20 cellular contexts compared by ENCODE assay signal in the genomic region with DNA sequence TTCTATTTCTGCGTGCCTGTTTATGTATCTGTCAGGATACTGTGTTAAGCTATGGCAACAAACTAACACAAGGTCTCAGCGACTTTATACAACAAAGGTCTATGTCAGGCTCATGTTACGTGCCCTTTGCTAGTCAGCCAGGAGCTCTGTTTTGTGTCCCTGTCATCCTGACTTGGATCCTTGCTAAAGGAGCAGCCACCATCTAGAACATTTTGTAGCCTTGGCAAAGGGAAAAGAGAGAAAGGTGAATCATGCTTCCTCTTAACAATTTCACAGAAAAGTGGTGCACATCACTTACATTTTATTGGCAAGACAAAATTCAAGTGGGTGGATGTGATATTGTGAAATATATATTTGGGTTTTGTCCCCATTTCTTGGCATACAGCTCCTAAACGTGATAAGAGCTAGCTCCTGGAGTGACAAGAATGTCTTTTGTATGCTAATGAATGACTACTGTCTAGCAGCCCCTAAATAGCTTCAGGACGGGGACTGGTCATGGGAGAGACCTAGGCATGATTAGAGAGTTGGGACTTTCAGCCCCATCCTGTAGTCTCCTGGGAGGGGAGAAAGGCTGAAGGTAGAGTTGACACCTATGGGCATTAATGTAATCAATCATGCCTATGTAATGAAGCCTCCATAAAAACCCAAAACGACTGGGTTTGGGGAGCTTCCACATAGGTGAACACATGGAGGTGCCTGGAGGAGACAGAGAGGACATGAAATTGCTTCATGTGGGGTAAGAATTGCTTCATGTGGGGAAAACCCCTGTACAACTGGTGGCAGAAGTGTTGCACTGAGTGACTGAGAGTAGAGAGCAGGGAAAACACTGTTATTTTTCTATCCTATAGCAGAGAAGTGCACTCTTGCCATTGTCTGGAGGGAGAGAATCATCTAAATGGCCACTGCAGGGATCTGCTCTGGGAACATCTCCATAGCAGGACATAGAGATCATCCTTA. TPM values are rescaled to one million over a fixed set of nuclear protein-coding genes. Genes with fewer than 3 reads are reported as not detected.
DNase-seq lines count a peak whose midpoint lies in the region; ATAC-seq, FAIRE-seq and TF ChIP-seq lines count a peak whose summit lies in the region.
"Had no signal": no experiment of that assay in that cellular context is flagged by ENCODE, and none has a peak within 500 bp of the region (broad histone marks: within the 10 kb centered on the region; RNA-seq: fewer than 3 reads in every experiment).

No MANE protein-coding gene starts in this region.

- DNase-seq in Ammon's horn (ENCODE audit: low spot score), result peak; percentile 11
- DNase-seq in K562 (ENCODE audit: extremely low read depth in 1 of 4, low spot score in 3 of 4), result no peak
- no peak for DNase-seq in mesenteric fat pad (ENCODE audit: low spot score)
- DNase-seq in COLO668 (lab: John Stamatoyannopoulos, UW; ENCODE audit: unreplicated experiment), result no peak
- no peak for DNase-seq in activated CD8-positive, alpha-beta memory T cell treated with anti-CD3 and anti-CD28 coated beads, Interleukin-2, amount 50 U/mL, for 48 hours
- DNase-seq: DND-41; KBM-7; kidney; NCI-H1417 treated with DMSO at 0.1 percent for 48 hours; NCI-H446 treated with DMSO at 0.1 percent for 48 hours; Peyer's patch; stimulated activated CD4-positive, alpha-beta T cell treated with anti-CD3 and anti-CD28 coated beads, Interleukin-2, amount 100 ng/mL, for 48 hours; uterus had no signal

- TF ChIP-seq EP300 in K562 (IDR thresholded peaks at IDR 0.05; ENCODE audit: low read length), result no peak

- H3K9me3 ChIP-seq in K562 (replicated peaks; ENCODE audit: control insufficient read depth, insufficient read depth, low read depth, low read length) (no peaks in the 10 kb centered on the region), liver (ENCODE audit: control insufficient read depth in 4 of 4, low read length in 3 of 4) (no peaks in the 10 kb centered on the region)
- H3K9me3 ChIP-seq: BLaER1, Peyer's patch, uterus had no signal

- ATAC-seq in GM21786 (IDR thresholded peaks at IDR 0.05; ENCODE audit: unreplicated experiment), result peak; percentile 63
- ATAC-seq in K562, result peak; percentile 64
- no peak for ATAC-seq in HG03457 (IDR thresholded peaks at IDR 0.05; ENCODE audit: unreplicated experiment)

- H3K4me1 ChIP-seq in K562 (replicated peaks in 1 of 2; ENCODE audit: control insufficient read depth in 2 of 2, insufficient read depth in 2 of 2, low read length in 2 of 2), result peaks cover 0 to 12% of the 10 kb centered on the region in 2 experiments; a peak in 2 of 5 replicates
- H3K4me1 ChIP-seq in liver (ENCODE audit: control insufficient read depth in 4 of 4, insufficient read depth in 4 of 4, low read length in 3 of 4), result no peaks in the 10 kb centered on the region
- H3K4me1 ChIP-seq: Peyer's patch, uterus had no signal

- peak overlapping the region; percentile 37; the same call in 1 of the 2 replicates for H2AFZ ChIP-seq in K562 (ENCODE audit: low read depth, low read length)

- no peak overlapping the region for H3K4me2 ChIP-seq in K562 (ENCODE audit: insufficient read depth, low read length)
- H3K4me2 ChIP-seq: BLaER1 had no signal

- intact Hi-C loops in K562 (cut with micrococcal nuclease), result no loop called here

- peak; percentile 69 for FAIRE-seq in K562 (lab: Jason Lieb, UNC)
- FAIRE-seq: bronchial epithelial cell, endometrium, GM12891, kidney had no signal

- WGBS in K562 (ENCODE audit: insufficient coverage, low coverage, missing lambda C conversion rate), result 30% methylated on average over 6 of the region's 6 CpGs
- WGBS in liver, result 53% methylated on average over 6 of the region's 6 CpGs

- no peak overlapping the region for H3K4me3 ChIP-seq in K562
- no peak overlapping the region for H3K4me3 ChIP-seq in liver (ENCODE audit: low read depth in 1 of 3, low read length in 3 of 3)
- H3K4me3 ChIP-seq: BLaER1, Peyer's patch, uterus had no signal

- no peak for TF ChIP-seq CTCF in K562 (IDR thresholded peaks at IDR 0.05 in 2 of 3, conservative IDR thresholded peaks at IDR 0.05 in 1 of 3; ENCODE audit: insufficient read depth in 2 of 3, low read depth in 1 of 3, low read length in 3 of 3)
- no peak for TF ChIP-seq CTCF in liver (IDR thresholded peaks at IDR 0.05; ENCODE audit: low read depth, low read length, missing input control)

- in situ Hi-C loops in K562 (cut with MboI), result no loop called here

- TF ChIP-seq RAD21 in K562 (CRISPR knock-in tag; conservative IDR thresholded peaks at IDR 0.05 in 1 of 2, IDR thresholded peaks at IDR 0.05 in 1 of 2) (no peak), liver (IDR thresholded peaks at IDR 0.05) (no peak)

- H3K36me3 ChIP-seq in K562 (ENCODE audit: control insufficient read depth, insufficient read depth, low read length), result no peaks in the 10 kb centered on the region
- no peaks in the 10 kb centered on the region for H3K36me3 ChIP-seq in liver (ENCODE audit: control insufficient read depth in 4 of 4, insufficient read depth in 3 of 4, low read depth in 1 of 4, low read length in 3 of 4)
- H3K36me3 ChIP-seq: BLaER1, Peyer's patch, uterus had no signal

- no peak overlapping the region for H3K27ac ChIP-seq in K562 (ENCODE audit: extremely low read depth, low read depth, low read length)
- no peak overlapping the region for H3K27ac ChIP-seq in liver (ENCODE audit: low read depth in 1 of 2, low read length in 2 of 2)
- H3K27ac ChIP-seq: BLaER1, Peyer's patch, uterus had no signal

- BruUV-seq in K562 (replicated peaks; lab: Mats Ljungman, UMichigan), result no TSS peak

- no peaks in the 10 kb centered on the region for H4K20me1 ChIP-seq in K562 (replicated peaks; ENCODE audit: control insufficient read depth, insufficient read depth, low read length)
- H4K20me1 ChIP-seq: BLaER1 had no signal

- CTCF ChIA-PET in K562 (lab: Yijun Ruan, JAX; ENCODE audit: low intra/inter-chr PET ratio), result no interaction called here

- H3K9ac ChIP-seq in K562 (ENCODE audit: insufficient read depth in 1 of 2, low read depth in 2 of 2, low read length in 2 of 2), result no peak overlapping the region
- no peak overlapping the region for H3K9ac ChIP-seq in liver (ENCODE audit: low read depth in 1 of 2, low read length in 2 of 2)
- H3K9ac ChIP-seq: BLaER1 had no signal

- no peaks in the 10 kb centered on the region for H3K79me2 ChIP-seq in K562 (ENCODE audit: control insufficient read depth, insufficient read depth, low read length)

- POLR2A ChIA-PET in K562 (lab: Yijun Ruan, JAX), result no interaction called here

- H3K27me3 ChIP-seq in K562 (ENCODE audit: control insufficient read depth in 2 of 2, insufficient read depth in 2 of 2, low read length in 2 of 2) (no peaks in the 10 kb centered on the region), liver (ENCODE audit: control insufficient read depth in 4 of 4, insufficient read depth in 4 of 4, low read length in 3 of 4) (no peaks in the 10 kb centered on the region)
- H3K27me3 ChIP-seq: BLaER1, Peyer's patch, uterus had no signal

- H3K9me1 ChIP-seq in K562 (ENCODE audit: control insufficient read depth, insufficient read depth, low read length), result no peaks in the 10 kb centered on the region

- TF ChIP-seq POLR2A in K562 (conservative IDR thresholded peaks at IDR 0.05), result no peak

RNA-seq across cellular contexts. Expression of a gene that starts 33.0 kb away (rescaled TPM):
- total RNA-seq in K562 (2011; cell fraction: chromatin; rRNA removed; ENCODE audit: low replicate concordance), result 39.3 and 104 TPM in 2 replicates
- 27.3 and 33.6 TPM in 2 replicates for total RNA-seq in K562 (2011; cell fraction: nucleolus; rRNA removed)
- 59.0 and 64.3 TPM in 2 replicates for total RNA-seq in K562 (2011; cell fraction: nucleoplasm; rRNA removed)
- total RNA-seq in K562 (2014; rRNA removed), result 104 and 111 TPM in 2 replicates
- 138 and 139 TPM in 2 replicates for total RNA-seq in K562 (2014; rRNA removed; fragmentation: Illumina TruSeq; extraction: Trizol)
- 109 and 120 TPM in 2 replicates for total RNA-seq in K562 (2015; rRNA removed; fragmentation: Illumina TruSeq; extraction: Trizol)
- total RNA-seq in K562 (2021), result 75.5 and 86.0 TPM in 2 replicates
- polyA plus RNA-seq in K562 (2011; rRNA removed), result 95.4 and 113 TPM in 2 replicates
- polyA plus RNA-seq in K562 (2011; cell fraction: cytosol; rRNA removed), result 38.5 and 52.8 TPM in 2 replicates
- polyA plus RNA-seq in K562 (2011; cell fraction: nucleus; rRNA removed), result 86.8 and 172 TPM in 2 replicates
- 48.6 and 76.2 TPM in 2 replicates for polyA plus RNA-seq in K562 (2012)
- 134 and 140 TPM in 2 replicates for polyA plus RNA-seq in K562 (2014; fragmentation: Illumina TruSeq; extraction: Trizol)
- 100 to 1,000 TPM; 341 to 351 TPM for polyA plus RNA-seq in K562 (2014; fragmentation: Nextera tagmentation; extraction: Ambion mirVana)
- polyA plus RNA-seq in K562 (2014; rRNA removed), result 145 and 162 TPM in 2 replicates
- polyA minus RNA-seq in K562 (2011; rRNA and poly(A)+ RNA removed), result 44.0 and 49.0 TPM in 2 replicates
- 16.0 and 20.2 TPM in 2 replicates for polyA minus RNA-seq in K562 (2011; cell fraction: cytosol; rRNA and poly(A)+ RNA removed)
- polyA minus RNA-seq in K562 (2011; cell fraction: nucleus; rRNA and poly(A)+ RNA removed), result 22.1 and 46.5 TPM in 2 replicates
- 10 to 100 TPM; 23.6 to 42.1 TPM for total RNA-seq in liver
- polyA plus RNA-seq in liver, result 10 to 100 TPM; 53.6 to 94.7 TPM
- total RNA-seq in mesenteric fat pad, result 55.1 TPM

RNA-seq across cellular contexts. Expression of a gene that starts 33.2 kb away (rescaled TPM):
- 16.0 and 45.2 TPM in 2 replicates for total RNA-seq in K562 (2011; cell fraction: chromatin; rRNA removed; ENCODE audit: low replicate concordance)
- 15.5 and 16.6 TPM in 2 replicates for total RNA-seq in K562 (2011; cell fraction: nucleolus; rRNA removed)
- 32.4 and 41.8 TPM in 2 replicates for total RNA-seq in K562 (2011; cell fraction: nucleoplasm; rRNA removed)
- total RNA-seq in K562 (2014; rRNA removed) (88.7 and 91.7 TPM in 2 replicates), K562 (2014; rRNA removed; fragmentation: Illumina TruSeq; extraction: Trizol) (274 and 308 TPM in 2 replicates), K562 (2015; rRNA removed; fragmentation: Illumina TruSeq; extraction: Trizol) (149 and 162 TPM in 2 replicates), K562 (2021) (184 and 200 TPM in 2 replicates), liver (10 to 100 TPM; 24.8 to 64.2 TPM), mesenteric fat pad (77.6 TPM)
- polyA plus RNA-seq in K562 (2011; rRNA removed) (291 and 412 TPM in 2 replicates), K562 (2014; fragmentation: Illumina TruSeq; extraction: Trizol) (145 and 154 TPM in 2 replicates), K562 (2014; fragmentation: Nextera tagmentation; extraction: Ambion mirVana) (1,000 to 10,000 TPM in 1 of 2 experiments, 100 to 1,000 TPM in 1; 887 to 1,070 TPM), K562 (2014; rRNA removed) (174 and 213 TPM in 2 replicates), liver (100 to 1,000 TPM in 1 of 2 donors, 10 to 100 TPM in 1; 83.3 to 221 TPM)
- 71.1 and 145 TPM in 2 replicates for polyA plus RNA-seq in K562 (2011; cell fraction: cytosol; rRNA removed)
- polyA plus RNA-seq in K562 (2011; cell fraction: nucleus; rRNA removed), result 26.1 and 65.3 TPM in 2 replicates
- polyA plus RNA-seq in K562 (2012), result 198 and 258 TPM in 2 replicates
- polyA minus RNA-seq in K562 (2011; rRNA and poly(A)+ RNA removed), result 94.8 and 103 TPM in 2 replicates
- polyA minus RNA-seq in K562 (2011; cell fraction: cytosol; rRNA and poly(A)+ RNA removed), result 52.1 and 55.2 TPM in 2 replicates
- polyA minus RNA-seq in K562 (2011; cell fraction: nucleus; rRNA and poly(A)+ RNA removed), result 12.5 and 19.8 TPM in 2 replicates

RNA-seq across cellular contexts. Expression of a gene that starts 53.3 kb away (rescaled TPM):
- total RNA-seq in K562 (2011; cell fraction: chromatin; rRNA removed; ENCODE audit: low replicate concordance), result 6.8 and 19.1 TPM in 2 replicates
- total RNA-seq in K562 (2011; cell fraction: nucleolus; rRNA removed), result 2.8 and 5.7 TPM in 2 replicates
- 5.9 and 12.0 TPM in 2 replicates for total RNA-seq in K562 (2011; cell fraction: nucleoplasm; rRNA removed)
- 1.2 and 1.9 TPM in 2 replicates for total RNA-seq in K562 (2014; rRNA removed)
- 2.9 TPM in 2 replicates for total RNA-seq in K562 (2014; rRNA removed; fragmentation: Illumina TruSeq; extraction: Trizol)
- total RNA-seq in K562 (2015; rRNA removed; fragmentation: Illumina TruSeq; extraction: Trizol), result 2.0 and 2.3 TPM in 2 replicates
- 3.4 and 4.4 TPM in 2 replicates for total RNA-seq in K562 (2021)
- polyA plus RNA-seq in K562 (2011; rRNA removed), result 3.0 and 4.7 TPM in 2 replicates
- 1.4 and 2.1 TPM in 2 replicates for polyA plus RNA-seq in K562 (2011; cell fraction: cytosol; rRNA removed)
- 2.0 and 3.2 TPM in 2 replicates for polyA plus RNA-seq in K562 (2011; cell fraction: nucleus; rRNA removed)
- polyA plus RNA-seq in K562 (2012), result 2.2 and 3.1 TPM in 2 replicates
- 1.8 and 2.7 TPM in 2 replicates for polyA plus RNA-seq in K562 (2014; fragmentation: Illumina TruSeq; extraction: Trizol)
- 1 to 10 TPM; 1.3 to 1.9 TPM for polyA plus RNA-seq in K562 (2014; fragmentation: Nextera tagmentation; extraction: Ambion mirVana)
- polyA plus RNA-seq in K562 (2014; rRNA removed), result 1.3 and 5.5 TPM in 2 replicates
- polyA minus RNA-seq in K562 (2011; rRNA and poly(A)+ RNA removed), result 3.3 and 5.8 TPM in 2 replicates
- 0.55 and 1.4 TPM in 2 replicates for polyA minus RNA-seq in K562 (2011; cell fraction: cytosol; rRNA and poly(A)+ RNA removed)
- polyA minus RNA-seq in K562 (2011; cell fraction: nucleus; rRNA and poly(A)+ RNA removed), result 8.8 and 16.8 TPM in 2 replicates
- 1 to 10 TPM; 1.4 to 7.4 TPM for total RNA-seq in liver
- polyA plus RNA-seq in liver, result 1 to 10 TPM in 1 of 2 donors, under 1 TPM in 1; 0.88 to 2.9 TPM
- 5.9 TPM for total RNA-seq in mesenteric fat pad
